In genomic region chr17:75352079-75352569, GRCh38 we compare ENCODE assay signal across 1 cellular context.
TF ChIP-seq lines count a peak whose summit lies in the region.

No MANE protein-coding gene starts in this region.

TF ChIP-seq in HEK293, 187 proteins besides CTCF, POLR2A, EP300 and RAD21 (continued from another document):
- TF ChIP-seq, protein P1, sequence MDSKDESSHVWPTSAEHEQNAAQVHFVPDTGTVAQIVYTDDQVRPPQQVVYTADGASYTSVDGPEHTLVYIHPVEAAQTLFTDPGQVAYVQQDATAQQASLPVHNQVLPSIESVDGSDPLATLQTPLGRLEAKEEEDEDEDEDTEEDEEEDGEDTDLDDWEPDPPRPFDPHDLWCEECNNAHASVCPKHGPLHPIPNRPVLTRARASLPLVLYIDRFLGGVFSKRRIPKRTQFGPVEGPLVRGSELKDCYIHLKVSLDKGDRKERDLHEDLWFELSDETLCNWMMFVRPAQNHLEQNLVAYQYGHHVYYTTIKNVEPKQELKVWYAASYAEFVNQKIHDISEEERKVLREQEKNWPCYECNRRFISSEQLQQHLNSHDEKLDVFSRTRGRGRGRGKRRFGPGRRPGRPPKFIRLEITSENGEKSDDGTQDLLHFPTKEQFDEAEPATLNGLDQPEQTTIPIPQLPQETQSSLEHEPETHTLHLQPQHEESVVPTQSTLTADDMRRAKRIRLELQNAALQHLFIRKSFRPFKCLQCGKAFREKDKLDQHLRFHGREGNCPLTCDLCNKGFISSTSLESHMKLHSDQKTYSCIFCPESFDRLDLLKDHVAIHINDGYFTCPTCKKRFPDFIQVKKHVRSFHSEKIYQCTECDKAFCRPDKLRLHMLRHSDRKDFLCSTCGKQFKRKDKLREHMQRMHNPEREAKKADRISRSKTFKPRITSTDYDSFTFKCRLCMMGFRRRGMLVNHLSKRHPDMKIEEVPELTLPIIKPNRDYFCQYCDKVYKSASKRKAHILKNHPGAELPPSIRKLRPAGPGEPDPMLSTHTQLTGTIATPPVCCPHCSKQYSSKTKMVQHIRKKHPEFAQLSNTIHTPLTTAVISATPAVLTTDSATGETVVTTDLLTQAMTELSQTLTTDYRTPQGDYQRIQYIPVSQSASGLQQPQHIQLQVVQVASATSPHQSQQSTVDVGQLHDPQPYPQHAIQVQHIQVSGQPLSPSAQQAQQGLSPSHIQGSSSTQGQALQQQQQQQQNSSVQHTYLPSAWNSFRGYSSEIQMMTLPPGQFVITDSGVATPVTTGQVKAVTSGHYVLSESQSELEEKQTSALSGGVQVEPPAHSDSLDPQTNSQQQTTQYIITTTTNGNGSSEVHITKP (tag by site-specific recombination; IDR thresholded peaks at IDR 0.05): peak; percentile 52; the same call in 1 of the 2 replicates
- TF ChIP-seq ZNF433 (tag by site-specific recombination; IDR thresholded peaks at IDR 0.05; ENCODE audit: low read depth) (no peak), ZNF692 (tag by site-specific recombination; IDR thresholded peaks at IDR 0.05) (peak; percentile 26; the same call in 1 of the 2 replicates), ZNF623 (tag by site-specific recombination; IDR thresholded peaks at IDR 0.05) (no peak), ZNF280D (tag by site-specific recombination; IDR thresholded peaks at IDR 0.05) (no peak), SP3 (tag by site-specific recombination; IDR thresholded peaks at IDR 0.05) (0 out of 2 replicates have a peak, but pooled peaks have one; percentile 15), ZNF223 (tag by site-specific recombination; IDR thresholded peaks at IDR 0.05) (no peak), ZNF138 (tag by site-specific recombination; IDR thresholded peaks at IDR 0.05; ENCODE audit: borderline replicate concordance) (no peak), WT1 (tag by site-specific recombination; IDR thresholded peaks at IDR 0.05) (no peak), ZBTB48 (tag by site-specific recombination; IDR thresholded peaks at IDR 0.05) (peak; percentile 88), ZNF704 (tag by site-specific recombination; IDR thresholded peaks at IDR 0.05) (no peak), ZNF266 (tag by site-specific recombination; IDR thresholded peaks at IDR 0.05; ENCODE audit: low read depth) (no peak), ZNF510 (tag by site-specific recombination; IDR thresholded peaks at IDR 0.05; ENCODE audit: insufficient replicate concordance) (peak; percentile 29), ZXDB (tag by site-specific recombination; IDR thresholded peaks at IDR 0.05) (peak; percentile 66; the same call in 1 of the 2 replicates), PATZ1 (tag by site-specific recombination; IDR thresholded peaks at IDR 0.05) (peak; percentile 75), ZNF214 (tag by site-specific recombination; IDR thresholded peaks at IDR 0.05; ENCODE audit: borderline replicate concordance) (no peak), ZNF558 (tag by site-specific recombination; IDR thresholded peaks at IDR 0.05) (no peak)
